ENCODE assay signal across 1 cellular context in genomic region chr2:120372816-120373215, GRCh38.
A peak's percentile ranks its signal among the peaks of the same experiment; 100 is the strongest.
TF ChIP-seq lines count a peak whose summit lies in the region.

No MANE protein-coding gene starts in this region.

TF ChIP-seq in HepG2, 621 proteins besides CTCF, POLR2A, EP300 and RAD21 (continued from another document):
- TF ChIP-seq ZMAT5 (CRISPR knock-in tag; IDR thresholded peaks at IDR 0.05; ENCODE audit: borderline replicate concordance, low read depth) (no peak), KDM1A (CRISPR knock-in tag; IDR thresholded peaks at IDR 0.05) (no peak), IRF1 (CRISPR knock-in tag; IDR thresholded peaks at IDR 0.05; ENCODE audit: low read depth) (no peak), ZNF564 (CRISPR knock-in tag; IDR thresholded peaks at IDR 0.05) (no peak), CREB1 (IDR thresholded peaks at IDR 0.05) (peak; percentile 56; the same call in 1 of the 2 replicates), CREB1 (CRISPR knock-in tag; IDR thresholded peaks at IDR 0.05) (no peak), ZNF879 (CRISPR knock-in tag; IDR thresholded peaks at IDR 0.05) (no peak), IKZF1 (IDR thresholded peaks at IDR 0.05) (peak; percentile 99), FOSL2 (CRISPR knock-in tag; IDR thresholded peaks at IDR 0.05) (no peak), KMT2B (CRISPR knock-in tag; IDR thresholded peaks at IDR 0.05) (no peak), ZNF280B (CRISPR knock-in tag; IDR thresholded peaks at IDR 0.05; ENCODE audit: borderline replicate concordance) (no peak), ZBTB40 (IDR thresholded peaks at IDR 0.05) (peak; percentile 40; the same call in 1 of the 2 replicates), ZBTB40 (CRISPR knock-in tag; IDR thresholded peaks at IDR 0.05) (no peak), ZNF557 (CRISPR knock-in tag; IDR thresholded peaks at IDR 0.05) (no peak), ZNF367 (CRISPR knock-in tag; IDR thresholded peaks at IDR 0.05; ENCODE audit: borderline replicate concordance) (no peak), LBX2 (CRISPR knock-in tag; IDR thresholded peaks at IDR 0.05; ENCODE audit: borderline replicate concordance) (no peak), ZNF335 (CRISPR knock-in tag; IDR thresholded peaks at IDR 0.05) (no peak), NBN (conservative IDR thresholded peaks at IDR 0.05) (peak; percentile 99), YY1 (IDR thresholded peaks at IDR 0.05; ENCODE audit: insufficient read depth, insufficient replicate concordance, low read depth, low read length) (no peak), ZNF75D (CRISPR knock-in tag; IDR thresholded peaks at IDR 0.05; ENCODE audit: borderline replicate concordance) (no peak), GPN1 (CRISPR knock-in tag; IDR thresholded peaks at IDR 0.05; ENCODE audit: borderline replicate concordance) (no peak), ZNF282 (IDR thresholded peaks at IDR 0.05; ENCODE audit: partially characterized antibody) (peak; percentile 95), ZMYM2 (CRISPR knock-in tag; IDR thresholded peaks at IDR 0.05) (no peak), IKZF5 (CRISPR knock-in tag; IDR thresholded peaks at IDR 0.05) (no peak), HMG20A (CRISPR knock-in tag; IDR thresholded peaks at IDR 0.05; ENCODE audit: borderline replicate concordance) (no peak), ZBTB1 (CRISPR knock-in tag; IDR thresholded peaks at IDR 0.05; ENCODE audit: borderline replicate concordance) (no peak), HIVEP1 (CRISPR knock-in tag; IDR thresholded peaks at IDR 0.05) (no peak), E2F2 (CRISPR knock-in tag; IDR thresholded peaks at IDR 0.05; ENCODE audit: borderline replicate concordance) (no peak), ZNF501 (CRISPR knock-in tag; IDR thresholded peaks at IDR 0.05) (no peak), ATF7 (IDR thresholded peaks at IDR 0.05) (peak; percentile 22; the same call in 1 of the 2 replicates), ATF7 (CRISPR knock-in tag; IDR thresholded peaks at IDR 0.05) (no peak), ZNF207 (IDR thresholded peaks at IDR 0.05; ENCODE audit: borderline replicate concordance) (peak; percentile 95; the same call in 1 of the 2 replicates), ATF2 (CRISPR knock-in tag; IDR thresholded peaks at IDR 0.05) (no peak), FOSL1 (CRISPR knock-in tag; IDR thresholded peaks at IDR 0.05; ENCODE audit: borderline replicate concordance) (no peak), ZNF749 (CRISPR knock-in tag; IDR thresholded peaks at IDR 0.05; ENCODE audit: borderline replicate concordance) (no peak), TCF12 (IDR thresholded peaks at IDR 0.05) (no peak), TCF12 (CRISPR knock-in tag; IDR thresholded peaks at IDR 0.05) (no peak), ARNT (IDR thresholded peaks at IDR 0.05) (0 out of 2 replicates have a peak, but pooled peaks have one; percentile 85), SP140L (CRISPR knock-in tag; IDR thresholded peaks at IDR 0.05; ENCODE audit: borderline replicate concordance) (no peak)
